In genomic region chr4:53021709-53022108, GRCh38 we compare ENCODE assay signal across 21 cellular contexts.
DNase-seq lines count a peak whose midpoint lies in the region; ATAC-seq, FAIRE-seq and TF ChIP-seq lines count a peak whose summit lies in the region.
"Had no signal": no experiment of that assay in that cellular context is flagged by ENCODE, and none has a peak within 500 bp of the region (broad histone marks: within the 10 kb centered on the region; RNA-seq: fewer than 3 reads in every experiment).

No MANE protein-coding gene starts in this region.

- intact Hi-C loops in left ventricle myocardium inferior (cut with micrococcal nuclease) (no loop called here), aorta (cut with DNase I) (loop anchor here (2.0 to 10.0 kb wide), 6 partner anchors 36 to 1211 kb away; no protein-coding TSS in a partner anchor), lower lobe of right lung (cut with DNase I) (no loop called here), prostate gland (cut with DNase I) (no loop called here)

- no CpG with 5 or more reads among the region's 1 CpG for WGBS in trophoblast cell (ENCODE audit: extremely low coverage, insufficient coverage, insufficient read length)
- 11 to 20% methylated on average over 1 of the region's 1 CpG for WGBS in aorta, 2 donors
- 88% methylated on average over 1 of the region's 1 CpG for WGBS in prostate gland

- no peak overlapping the region for H4K12ac ChIP-seq in trophoblast cell (ENCODE audit: low read depth, low read length)

- H3K9me3 ChIP-seq in left ventricle myocardium inferior (replicated peaks): no peaks in the 10 kb centered on the region
- no peaks in the 10 kb centered on the region for H3K9me3 ChIP-seq in right atrium auricular region
- no peaks in the 10 kb centered on the region for H3K9me3 ChIP-seq in trophoblast cell (ENCODE audit: insufficient read depth, low read depth, low read length)
- no peaks in the 10 kb centered on the region for H3K9me3 ChIP-seq in aorta (ENCODE audit: control insufficient read depth, low read length)
- H3K9me3 ChIP-seq in lower lobe of right lung: no peaks in the 10 kb centered on the region
- H3K9me3 ChIP-seq in prostate gland: no peaks in the 10 kb centered on the region
- H3K9me3 ChIP-seq: Peyer's patch had no signal

- no peak overlapping the region for H4K8ac ChIP-seq in trophoblast cell (ENCODE audit: low read depth, low read length)

- no peaks in the 10 kb centered on the region for H3K9me3 Mint-ChIP-seq in brain
- H3K9me3 Mint-ChIP-seq: CD4-positive, alpha-beta T cell had no signal

- TF ChIP-seq POLR2A in prostate gland (IDR thresholded peaks at IDR 0.05): no peak

- peaks cover 6% of the 10 kb centered on the region for H3K79me1 ChIP-seq in trophoblast cell (ENCODE audit: low read length)

- peak overlapping the region; percentile 32 for H2BK12ac ChIP-seq in trophoblast cell (ENCODE audit: low read length)

- no peak overlapping the region for H2BK5ac ChIP-seq in trophoblast cell (ENCODE audit: low read depth, low read length, poor library complexity)

- no peak overlapping the region for H3K23ac ChIP-seq in trophoblast cell (ENCODE audit: low read length)

- no peak overlapping the region for H2AFZ ChIP-seq in trophoblast cell (ENCODE audit: insufficient read depth, low read length, poor library complexity)

- no peak overlapping the region for H2AK5ac ChIP-seq in trophoblast cell (ENCODE audit: low read length)

- peaks cover 42% of the 10 kb centered on the region for H3K4me1 ChIP-seq in left ventricle myocardium inferior
- H3K4me1 ChIP-seq in right atrium auricular region: peaks cover 0 to 38% of the 10 kb centered on the region in 2 donors
- peaks cover 5 to 7% of the 10 kb centered on the region in 2 experiments for H3K4me1 ChIP-seq in trophoblast cell (ENCODE audit: control insufficient read depth in 1 of 2, insufficient read depth in 2 of 2, low read length in 2 of 2)
- H3K4me1 ChIP-seq in aorta (ENCODE audit: control insufficient read depth in 1 of 2, insufficient read depth in 2 of 2, low read length in 2 of 2): peaks cover 0 to 10% of the 10 kb centered on the region in 2 donors
- no peaks in the 10 kb centered on the region for H3K4me1 ChIP-seq in lower lobe of right lung
- no peaks in the 10 kb centered on the region for H3K4me1 ChIP-seq in prostate gland (replicated peaks)

- no peak overlapping the region for H3K9ac ChIP-seq in trophoblast cell (ENCODE audit: low read length)

- no peak overlapping the region for H3K4me3 Mint-ChIP-seq in brain
- H3K4me3 Mint-ChIP-seq: CD4-positive, alpha-beta T cell had no signal

- H3K27ac ChIP-seq in left ventricle myocardium inferior (replicated peaks): peak overlapping the region; percentile 56
- H3K27ac ChIP-seq in right atrium auricular region: peak overlapping the region in 1 of 2 donors; percentile 64
- H3K27ac ChIP-seq in trophoblast cell (ENCODE audit: low read depth, low read length): no peak overlapping the region
- peak overlapping the region; percentile 86 to 96 for H3K27ac ChIP-seq in aorta (ENCODE audit: low read depth in 1 of 2, low read length in 2 of 2)
- no peak overlapping the region for H3K27ac ChIP-seq in lower lobe of right lung
- H3K27ac ChIP-seq in prostate gland: no peak overlapping the region
- H3K27ac ChIP-seq: Peyer's patch had no signal

- H3K27me3 ChIP-seq in left ventricle myocardium inferior (ENCODE audit: low read depth): no peaks in the 10 kb centered on the region
- no peaks in the 10 kb centered on the region for H3K27me3 ChIP-seq in right atrium auricular region
- no peaks in the 10 kb centered on the region for H3K27me3 ChIP-seq in trophoblast cell (ENCODE audit: insufficient read depth, low read length)
- H3K27me3 ChIP-seq in aorta (ENCODE audit: control insufficient read depth in 1 of 2, insufficient read depth in 2 of 2, low read length in 1 of 2): no peaks in the 10 kb centered on the region
- H3K27me3 ChIP-seq in lower lobe of right lung (ENCODE audit: low read depth): no peaks in the 10 kb centered on the region
- H3K27me3 ChIP-seq in prostate gland (replicated peaks; ENCODE audit: insufficient read depth): no peaks in the 10 kb centered on the region
- H3K27me3 ChIP-seq: Peyer's patch had no signal

- no peak overlapping the region for H2BK120ac ChIP-seq in trophoblast cell (ENCODE audit: insufficient read depth, low read length, poor library complexity)

- peaks cover 35% of the 10 kb centered on the region for H3K4me1 Mint-ChIP-seq in brain

- DNase-seq in left ventricle myocardium inferior: no peak
- DNase-seq in right atrium auricular region (ENCODE audit: low spot score): no peak
- DNase-seq in trophoblast cell: no peak
- DNase-seq in aorta: no peak
- DNase-seq in lower lobe of right lung: no peak
- no peak for DNase-seq in prostate gland (ENCODE audit: low spot score)
- no peak for DNase-seq in urothelium cell line (ENCODE audit: low spot score)
- DNase-seq: Calu3; CD4-positive, alpha-beta T cell; DMS53; EL; GOT3; NCI-H1105 treated with DMSO at 0.1 percent for 48 hours; NCI-H1694; NCI-H2081 treated with DMSO at 0.1 percent for 48 hours; NCI-H446 treated with DMSO at 0.1 percent for 48 hours; Peyer's patch had no signal

- H3K4me3 ChIP-seq in left ventricle myocardium inferior (no peak overlapping the region), right atrium auricular region (no peak overlapping the region), trophoblast cell (ENCODE audit: low read depth, low read length) (no peak overlapping the region), aorta (ENCODE audit: low read length in 2 of 2) (no peak overlapping the region), lower lobe of right lung (no peak overlapping the region), prostate gland (no peak overlapping the region)
- H3K4me3 ChIP-seq: K562, Peyer's patch had no signal

- H3K27ac Mint-ChIP-seq in brain: peak overlapping the region in 4 of 5 experiments; percentile 1 to 47 (median 18)
- H3K27ac Mint-ChIP-seq: CD4-positive, alpha-beta T cell had no signal

- H3K18ac ChIP-seq in trophoblast cell (ENCODE audit: low read length): no peak overlapping the region

- H3K79me2 ChIP-seq in trophoblast cell (ENCODE audit: control insufficient read depth, insufficient read depth, low read length, poor library complexity): no peaks in the 10 kb centered on the region

- no peak overlapping the region for H3K4me2 ChIP-seq in trophoblast cell (ENCODE audit: low read length)

- H3K36me3 ChIP-seq in left ventricle myocardium inferior: no peaks in the 10 kb centered on the region
- H3K36me3 ChIP-seq in right atrium auricular region: no peaks in the 10 kb centered on the region
- no peaks in the 10 kb centered on the region for H3K36me3 ChIP-seq in trophoblast cell (ENCODE audit: control insufficient read depth in 1 of 2, insufficient read depth in 2 of 2, low read length in 2 of 2)
- H3K36me3 ChIP-seq in aorta (ENCODE audit: control insufficient read depth in 1 of 2, insufficient read depth in 2 of 2, low read length in 1 of 2): no peaks in the 10 kb centered on the region
- no peaks in the 10 kb centered on the region for H3K36me3 ChIP-seq in lower lobe of right lung
- no peaks in the 10 kb centered on the region for H3K36me3 ChIP-seq in prostate gland
- H3K36me3 ChIP-seq: Peyer's patch had no signal

- no peaks in the 10 kb centered on the region for H3K36me3 Mint-ChIP-seq in brain

- ATAC-seq in aorta (ENCODE audit: low FRiP score): no peak
- no peak for ATAC-seq in lower lobe of right lung
- ATAC-seq: K562 had no signal

- no peak overlapping the region for H3K14ac ChIP-seq in trophoblast cell (ENCODE audit: low read length)

- no peaks in the 10 kb centered on the region for H3K27me3 Mint-ChIP-seq in brain
- H3K27me3 Mint-ChIP-seq: CD4-positive, alpha-beta T cell had no signal

- no peak overlapping the region for H4K91ac ChIP-seq in trophoblast cell (ENCODE audit: low read depth, low read length)

- FAIRE-seq in urothelium cell line (lab: Jason Lieb, UNC): no peak
- FAIRE-seq: GM12892, GM18507, K562 had no signal

- no peak overlapping the region for H3K4ac ChIP-seq in trophoblast cell (ENCODE audit: low read depth, low read length)

- TF ChIP-seq CTCF in left ventricle myocardium inferior (IDR thresholded peaks at IDR 0.05; ENCODE audit: borderline replicate concordance): no peak
- no peak for TF ChIP-seq CTCF in right atrium auricular region (IDR thresholded peaks at IDR 0.05)
- TF ChIP-seq CTCF in brain (conservative IDR thresholded peaks at IDR 0.05): no peak
- TF ChIP-seq CTCF in lower lobe of right lung (IDR thresholded peaks at IDR 0.05): no peak
- no peak for TF ChIP-seq CTCF in prostate gland (IDR thresholded peaks at IDR 0.05)

Comparison
In these comparisons a context has a peak if more than half of its experiments do, and no peak if none do; other contexts are left out.
1. H3K27ac ChIP-seq: peak in left ventricle myocardium inferior (single experiment) and aorta (2 of 2); none in trophoblast cell (single experiment), lower lobe of right lung (single experiment) and prostate gland (0 of 2).
2. intact Hi-C loops: an anchor here in aorta (2.0 to 10.0 kb wide); none called in left ventricle myocardium inferior, lower lobe of right lung and prostate gland.